7 cellular contexts compared by ENCODE assay signal in genomic region chr16:85230764-85231383, GRCh38.
DNase-seq lines count a peak whose midpoint lies in the region; FAIRE-seq and TF ChIP-seq lines count a peak whose summit lies in the region.
"Not testable (repeated sequence)": the region's sequence is repeated elsewhere in the genome, so short reads cannot be mapped to it uniquely, and the experiment has no call there.

No MANE protein-coding gene starts in this region.

- not testable (repeated sequence) for H3K9me3 Mint-ChIP-seq in activated naive CD4-positive, alpha-beta T cell treated with anti-CD3 and anti-CD28 coated beads, Interleukin-2, amount 50 U/mL, for 24 hours; brain; neural progenitor cell
- peaks cover 27% of the 10 kb centered on the region for H3K9me3 Mint-ChIP-seq in glutamatergic neuron (ENCODE audit: unreplicated experiment)

- H3K27ac Mint-ChIP-seq in activated naive CD4-positive, alpha-beta T cell treated with anti-CD3 and anti-CD28 coated beads, Interleukin-2, amount 50 U/mL, for 24 hours = peak overlapping the region; percentile 46
- H3K27ac Mint-ChIP-seq in brain = peak overlapping the region; percentile 5 to 85 (median 36)
- H3K27ac Mint-ChIP-seq in glutamatergic neuron (ENCODE audit: unreplicated experiment) = peak overlapping the region; percentile 71
- peak overlapping the region; percentile 22 for H3K27ac Mint-ChIP-seq in neural progenitor cell

- POLR2A ChIA-PET in HEK293T (lab: Yijun Ruan, JAX) = interaction anchor here (1.0 kb wide), 1 partner anchor 9 kb away, joined by 3 read pairs; no protein-coding TSS in a partner anchor

- H3K9me3 ChIP-seq in BLaER1; neural progenitor cell (ENCODE audit: low read depth): not testable (repeated sequence)

- peaks cover 100% of the 10 kb centered on the region for H3K4me1 ChIP-seq in BLaER1
- H3K4me1 ChIP-seq in neural progenitor cell = peaks cover 22% of the 10 kb centered on the region

- H3K4me1 Mint-ChIP-seq in activated naive CD4-positive, alpha-beta T cell treated with anti-CD3 and anti-CD28 coated beads, Interleukin-2, amount 50 U/mL, for 24 hours = not testable (repeated sequence)
- peaks cover 88% of the 10 kb centered on the region for H3K4me1 Mint-ChIP-seq in brain
- H3K4me1 Mint-ChIP-seq in glutamatergic neuron (ENCODE audit: low read depth, unreplicated experiment) = peaks cover 61% of the 10 kb centered on the region
- peaks cover 69% of the 10 kb centered on the region for H3K4me1 Mint-ChIP-seq in neural progenitor cell

- TF ChIP-seq CTCF in brain (conservative IDR thresholded peaks at IDR 0.05); glutamatergic neuron (IDR thresholded peaks at IDR 0.05; ENCODE audit: partially characterized antibody, unreplicated experiment); neural progenitor cell (IDR thresholded peaks at IDR 0.05): not testable (repeated sequence)

- peak; percentile 68 for FAIRE-seq in urothelium cell line (lab: Jason Lieb, UNC)

- not testable (repeated sequence) for H3K79me2 ChIP-seq in neural progenitor cell (ENCODE audit: low read depth)

- peak overlapping the region; percentile 97 for H3K4me2 ChIP-seq in BLaER1
- not testable (repeated sequence) for H3K4me2 ChIP-seq in neural progenitor cell

- H3K4me3 Mint-ChIP-seq in activated naive CD4-positive, alpha-beta T cell treated with anti-CD3 and anti-CD28 coated beads, Interleukin-2, amount 50 U/mL, for 24 hours = not testable (repeated sequence)
- H3K4me3 Mint-ChIP-seq in brain (peak overlapping the region in 3 of 5 experiments; percentile 9 to 21 (median 17)), glutamatergic neuron (ENCODE audit: unreplicated experiment) (peak overlapping the region; percentile 44), neural progenitor cell (peak overlapping the region; percentile 10)

- CTCF ChIA-PET in HEK293T (lab: Yijun Ruan, JAX) = interaction anchor here (0.7 kb wide), 1 partner anchor 58 kb away, joined by 6 read pairs; no protein-coding TSS in a partner anchor

- peaks cover 47% of the 10 kb centered on the region for H3F3A ChIP-seq in neural progenitor cell (ENCODE audit: low read depth)

- H3K9ac ChIP-seq in BLaER1, neural progenitor cell: not testable (repeated sequence)

- not testable (repeated sequence) for H3K27me3 ChIP-seq in BLaER1, neural progenitor cell

- H4K20me1 ChIP-seq in BLaER1 (peaks cover 25% of the 10 kb centered on the region), neural progenitor cell (ENCODE audit: low read depth) (peaks cover 28% of the 10 kb centered on the region)

- not testable (repeated sequence) for H3K27me3 Mint-ChIP-seq in activated naive CD4-positive, alpha-beta T cell treated with anti-CD3 and anti-CD28 coated beads, Interleukin-2, amount 50 U/mL, for 24 hours
- peaks cover 14% of the 10 kb centered on the region for H3K27me3 Mint-ChIP-seq in brain
- H3K27me3 Mint-ChIP-seq in glutamatergic neuron (ENCODE audit: unreplicated experiment) = peaks cover 29% of the 10 kb centered on the region
- H3K27me3 Mint-ChIP-seq in neural progenitor cell (ENCODE audit: insufficient read depth, low read depth) = peaks cover 25% of the 10 kb centered on the region

- H3K36me3 ChIP-seq in BLaER1, neural progenitor cell: not testable (repeated sequence)

- H3K27ac ChIP-seq in BLaER1, neural progenitor cell: not testable (repeated sequence)

- not testable (repeated sequence) for H2AFZ ChIP-seq in neural progenitor cell (replicated peaks)

- H3K36me3 Mint-ChIP-seq in activated naive CD4-positive, alpha-beta T cell treated with anti-CD3 and anti-CD28 coated beads, Interleukin-2, amount 50 U/mL, for 24 hours; brain; glutamatergic neuron (ENCODE audit: unreplicated experiment); neural progenitor cell: not testable (repeated sequence)

- DNase-seq in HEK293T (ENCODE audit: extremely low spot score); glutamatergic neuron; neural progenitor cell (ENCODE audit: low spot score); urothelium cell line (ENCODE audit: low spot score): not testable (repeated sequence)

- not testable (repeated sequence) for H3K4me3 ChIP-seq in BLaER1, neural progenitor cell

TF ChIP-seq in HEK293T, 16 proteins besides CTCF, POLR2A, EP300 and RAD21:
- TF ChIP-seq PKNOX1 (IDR thresholded peaks at IDR 0.05) = peak; percentile 24; the same call in 1 of the 2 replicates
